Comparison of ENCODE assay signal across 17 cellular contexts in genomic region chr3:134864644-134865043, GRCh38.
DNase-seq lines count a peak whose midpoint lies in the region; ATAC-seq and TF ChIP-seq lines count a peak whose summit lies in the region.
"Had no signal": no experiment of that assay in that cellular context is flagged by ENCODE, and none has a peak within 500 bp of the region (broad histone marks: within the 10 kb centered on the region; RNA-seq: fewer than 3 reads in every experiment).

No MANE protein-coding gene starts in this region.

- intact Hi-C loops in adrenal gland (cut with DNase I) (no loop called here), left cardiac atrium (cut with DNase I) (no loop called here), upper lobe of right lung (cut with DNase I) (no loop called here)

- H3K4me3 ChIP-seq in adrenal gland = no peak overlapping the region
- no peak overlapping the region for H3K4me3 ChIP-seq in upper lobe of right lung
- H3K4me3 ChIP-seq: A549, mucosa of descending colon, smooth muscle cell had no signal

- H3K27ac ChIP-seq in adrenal gland = no peak overlapping the region
- H3K27ac ChIP-seq in upper lobe of right lung = no peak overlapping the region
- H3K27ac ChIP-seq: A549 had no signal

- ATAC-seq in left cardiac atrium (peak; percentile 34 to 39), upper lobe of right lung (peak; percentile 66), HG02981 (IDR thresholded peaks at IDR 0.05; ENCODE audit: unreplicated experiment) (no peak)
- ATAC-seq: A549; mucosa of descending colon; PC-3; stimulated activated naive B cell treated with anti-CD40 and anti-IgM and Interleukin-4, amounts not matched to agents 10 μg/mL and 1 μg/mL and 100 μg/mL, for 72 hours had no signal

- no peaks in the 10 kb centered on the region for H3K4me1 ChIP-seq in adrenal gland (replicated peaks in 1 of 2)
- no peaks in the 10 kb centered on the region for H3K4me1 ChIP-seq in upper lobe of right lung
- H3K4me1 ChIP-seq: A549 had no signal

- DNase-seq in SKM-1 treated with dmso at 0.1 percent for 144 hours (lab: John Stamatoyannopoulos, UW; ENCODE audit: unreplicated experiment) (peak; percentile 69), SKM-1 (lab: John Stamatoyannopoulos, UW; ENCODE audit: unreplicated experiment) (no peak), adrenal gland (peak in 5 of 7 donors; percentile 28 to 58 (median 34)), left cardiac atrium (no peak), upper lobe of right lung (no peak), germinal center (ENCODE audit: low spot score) (no peak), 8988T (no peak)
- DNase-seq: activated CD4-positive, alpha-beta memory T cell treated with anti-CD3 and anti-CD28 coated beads for 36 hours; CD8-positive, alpha-beta memory T cell; mucosa of descending colon; NCI-H146; PC-3; stimulated activated naive B cell treated with anti-CD40 and anti-IgM and Interleukin-4, amounts not matched to agents 10 μg/mL and 1 μg/mL and 100 μg/mL, for 72 hours; trophoblast cell had no signal

- no peaks in the 10 kb centered on the region for H3K27me3 ChIP-seq in adrenal gland
- H3K27me3 ChIP-seq in upper lobe of right lung = no peaks in the 10 kb centered on the region

- H3K36me3 ChIP-seq in adrenal gland (replicated peaks in 1 of 2) = no peaks in the 10 kb centered on the region
- no peaks in the 10 kb centered on the region for H3K36me3 ChIP-seq in upper lobe of right lung

- TF ChIP-seq CTCF in adrenal gland (IDR thresholded peaks at IDR 0.05) (no peak), upper lobe of right lung (IDR thresholded peaks at IDR 0.05) (no peak)

- H3K9me3 ChIP-seq in adrenal gland (replicated peaks in 1 of 3) = no peaks in the 10 kb centered on the region
- H3K9me3 ChIP-seq in upper lobe of right lung = no peaks in the 10 kb centered on the region
- H3K9me3 ChIP-seq: A549, mucosa of descending colon had no signal

- no peak for TF ChIP-seq POLR2A in adrenal gland (IDR thresholded peaks at IDR 0.05)

- 32 to 50% (median 43%) methylated on average over 5 of the region's 5 CpGs for WGBS in adrenal gland, 4 donors

Comparison
In these comparisons a context has a peak if more than half of its experiments do, and no peak if none do; other contexts are left out.
1. DNase-seq: peak in SKM-1 treated with dmso at 0.1 percent for 144 hours (single experiment) and adrenal gland (5 of 7); none in SKM-1 (single experiment), left cardiac atrium (single experiment), upper lobe of right lung (single experiment), germinal center (single experiment) and 8988T (single experiment).